ENCODE assay signal across 11 cellular contexts in genomic region chr18:37394610-37394965, GRCh38.
DNase-seq lines count a peak whose midpoint lies in the region; ATAC-seq, FAIRE-seq and TF ChIP-seq lines count a peak whose summit lies in the region.
"Had no signal": no experiment of that assay in that cellular context is flagged by ENCODE, and none has a peak within 500 bp of the region (broad histone marks: within the 10 kb centered on the region; RNA-seq: fewer than 3 reads in every experiment).

No MANE protein-coding gene starts in this region.

- TF ChIP-seq EP300 in HepG2 (IDR thresholded peaks at IDR 0.05; ENCODE audit: low read depth in 2 of 2, low read length in 2 of 2), result no peak
- TF ChIP-seq EP300 in HepG2 (CRISPR knock-in tag; IDR thresholded peaks at IDR 0.05; ENCODE audit: borderline replicate concordance), result no peak

- DNase-seq in HepG2 (ENCODE audit: low spot score) (no peak), right lobe of liver (no peak), endothelial cell of umbilical vein (ENCODE audit: low read depth, low spot score) (no peak), SHP77 treated with DMSO at 0.1 percent for 48 hours (lab: John Stamatoyannopoulos, UW) (no peak), cerebellum (ENCODE audit: low spot score) (no peak)
- no peak for DNase-seq in activated CD4-positive, alpha-beta memory T cell treated with anti-CD3 and anti-CD28 coated beads for 36 hours
- DNase-seq: activated CD8-positive, alpha-beta memory T cell treated with anti-CD3 and anti-CD28 coated beads, Interleukin-2, amount 10 ng/mL, durations not matched to agents 7 days and 5 days; stimulated activated CD4-positive, alpha-beta T cell treated with anti-CD3 and anti-CD28 coated beads, Interleukin-4, amount 100 ng/mL, for 24 hours had no signal

- no peaks in the 10 kb centered on the region for H3K79me2 ChIP-seq in HepG2 (ENCODE audit: insufficient read depth, low read length)
- H3K79me2 ChIP-seq in endothelial cell of umbilical vein (ENCODE audit: control insufficient read depth, insufficient read depth, low read length), result no peaks in the 10 kb centered on the region

- CTCF ChIA-PET in HepG2 (lab: Yijun Ruan, JAX; ENCODE audit: low intra/inter-chr PET ratio, low total read pairs) (no interaction called here), endothelial cell of umbilical vein (lab: Charles Lee) (interaction anchor here (0.8 to 1.0 kb wide), 4 partner anchors 7 to 51 kb away, joined by 3 to 4 read pairs (median 4); no protein-coding TSS in a partner anchor)
- CTCF ChIA-PET in activated CD4-positive, alpha-beta memory T cell treated with anti-CD3 and anti-CD28 coated beads for 36 hours (lab: Charles Lee), result interaction anchor here (0.8 kb wide), 1 partner anchor 9 kb away, joined by 4 read pairs; no protein-coding TSS in a partner anchor

- in situ Hi-C loops in HepG2 (cut with HindIII; ENCODE audit: extremely low pct_ligation_motif_present, low pct_unique_long_range_greater_than_20kb), result no loop called here

- H4K20me1 ChIP-seq in HepG2 (ENCODE audit: insufficient read depth, low read length) (no peaks in the 10 kb centered on the region), endothelial cell of umbilical vein (replicated peaks; ENCODE audit: control insufficient read depth, extremely low read depth, insufficient read depth, low read length) (no peaks in the 10 kb centered on the region)

- H3K4me2 ChIP-seq in HepG2 (ENCODE audit: low read depth, low read length) (no peak overlapping the region), endothelial cell of umbilical vein (ENCODE audit: insufficient read depth, low read length) (peak overlapping the region; percentile 19)

- TF ChIP-seq CTCF in HepG2 (CRISPR knock-in tag; IDR thresholded peaks at IDR 0.05) (no peak), right lobe of liver (IDR thresholded peaks at IDR 0.05) (no peak), endothelial cell of umbilical vein (IDR thresholded peaks at IDR 0.05; ENCODE audit: extremely low read depth in 1 of 2, insufficient read depth in 1 of 2, low read depth in 1 of 2, low read length in 2 of 2) (no peak)

- H3K27ac ChIP-seq in HepG2 (ENCODE audit: extremely low read length, insufficient read depth, low read length) (no peak overlapping the region), right lobe of liver (no peak overlapping the region), endothelial cell of umbilical vein (ENCODE audit: insufficient read depth, low read depth, low read length) (no peak overlapping the region), urinary bladder (ENCODE audit: low read depth) (peak overlapping the region; percentile 31)

- H3K4me3 ChIP-seq in HepG2 (replicated peaks in 1 of 3; ENCODE audit: insufficient read depth in 1 of 3, low read depth in 2 of 3, low read length in 3 of 3), result peak overlapping the region in 1 of 3 experiments; percentile 33; a peak in 1 of 6 replicates
- no peak overlapping the region for H3K4me3 ChIP-seq in right lobe of liver
- no peak overlapping the region for H3K4me3 ChIP-seq in endothelial cell of umbilical vein (replicated peaks in 1 of 3; ENCODE audit: insufficient read depth in 1 of 3, low read depth in 1 of 3, low read length in 3 of 3)
- peak overlapping the region; percentile 55 for H3K4me3 ChIP-seq in neuron (ENCODE audit: low read length)
- no peak overlapping the region for H3K4me3 ChIP-seq in urinary bladder (ENCODE audit: low read depth, low read length)

- dilution Hi-C loops in endothelial cell of umbilical vein (cut with MboI; ENCODE audit: extremely low pct_ligation_motif_present, low sequenced_read_pairs), result no loop called here

- peaks cover 20% of the 10 kb centered on the region for H3K27me3 Mint-ChIP-seq in activated CD4-positive, alpha-beta memory T cell treated with anti-CD3 and anti-CD28 coated beads for 36 hours

- H3K4me3 Mint-ChIP-seq in activated CD4-positive, alpha-beta memory T cell treated with anti-CD3 and anti-CD28 coated beads for 36 hours, result no peak overlapping the region
- H3K4me3 Mint-ChIP-seq: activated CD8-positive, alpha-beta memory T cell treated with anti-CD3 and anti-CD28 coated beads, Interleukin-2, amount 10 ng/mL, durations not matched to agents 7 days and 5 days had no signal

- ATAC-seq in HepG2 (peak; percentile 10; the same call in 1 of the 3 replicates), right lobe of liver (no peak)
- ATAC-seq: activated CD8-positive, alpha-beta memory T cell treated with anti-CD3 and anti-CD28 coated beads, Interleukin-2, amount 10 ng/mL, durations not matched to agents 7 days and 5 days had no signal

- H3K9me3 ChIP-seq in HepG2 (ENCODE audit: low read length), result no peaks in the 10 kb centered on the region
- H3K9me3 ChIP-seq in right lobe of liver, result no peaks in the 10 kb centered on the region
- no peaks in the 10 kb centered on the region for H3K9me3 ChIP-seq in endothelial cell of umbilical vein (replicated peaks; ENCODE audit: control insufficient read depth, insufficient read depth, low read length)
- no peaks in the 10 kb centered on the region for H3K9me3 ChIP-seq in neuron (ENCODE audit: low read length)

- no peak for FAIRE-seq in HepG2 (lab: Jason Lieb, UNC)
- FAIRE-seq in endothelial cell of umbilical vein (lab: Jason Lieb, UNC), result no peak
- FAIRE-seq: RCC 7860 had no signal

- no peaks in the 10 kb centered on the region for H3K4me1 ChIP-seq in HepG2 (ENCODE audit: insufficient read depth, low read length)
- H3K4me1 ChIP-seq in right lobe of liver, result no peaks in the 10 kb centered on the region
- H3K4me1 ChIP-seq in endothelial cell of umbilical vein (ENCODE audit: control insufficient read depth, extremely low read depth, insufficient read depth, low read length), result peaks cover 3% of the 10 kb centered on the region
- peaks cover 18% of the 10 kb centered on the region for H3K4me1 ChIP-seq in neuron (ENCODE audit: insufficient read depth, low read length)
- no peaks in the 10 kb centered on the region for H3K4me1 ChIP-seq in urinary bladder (ENCODE audit: insufficient read depth)

- H2AFZ ChIP-seq in HepG2 (ENCODE audit: low read length) (no peak overlapping the region), endothelial cell of umbilical vein (ENCODE audit: low read depth, low read length) (peak overlapping the region; percentile 46), neuron (ENCODE audit: low read depth, low read length) (peak overlapping the region; percentile 89)

- no peak overlapping the region for H3K27ac Mint-ChIP-seq in activated CD4-positive, alpha-beta memory T cell treated with anti-CD3 and anti-CD28 coated beads for 36 hours
- H3K27ac Mint-ChIP-seq: activated CD8-positive, alpha-beta memory T cell treated with anti-CD3 and anti-CD28 coated beads, Interleukin-2, amount 10 ng/mL, durations not matched to agents 7 days and 5 days had no signal

- no peaks in the 10 kb centered on the region for H3K36me3 Mint-ChIP-seq in activated CD4-positive, alpha-beta memory T cell treated with anti-CD3 and anti-CD28 coated beads for 36 hours
- H3K36me3 Mint-ChIP-seq: activated CD8-positive, alpha-beta memory T cell treated with anti-CD3 and anti-CD28 coated beads, Interleukin-2, amount 10 ng/mL, durations not matched to agents 7 days and 5 days had no signal

- TF ChIP-seq RAD21 in HepG2 (CRISPR knock-in tag; IDR thresholded peaks at IDR 0.05), result no peak

- BruUV-seq in HepG2 (replicated peaks; lab: Mats Ljungman, UMichigan), result no TSS peak
- no TSS peak for BruUV-seq in endothelial cell of umbilical vein (replicated peaks; lab: Mats Ljungman, UMichigan)

- H3K9ac ChIP-seq in HepG2 (ENCODE audit: insufficient read depth, low read depth, low read length) (no peak overlapping the region), endothelial cell of umbilical vein (replicated peaks; ENCODE audit: extremely low read depth, insufficient read depth, low read length) (no peak overlapping the region)

- TF ChIP-seq POLR2A in HepG2 (IDR thresholded peaks at IDR 0.05; ENCODE audit: insufficient read depth in 1 of 2, low read depth in 2 of 2, low read length in 2 of 2), result no peak
- no peak for TF ChIP-seq POLR2A in right lobe of liver (IDR thresholded peaks at IDR 0.05)
- TF ChIP-seq POLR2A in endothelial cell of umbilical vein (IDR thresholded peaks at IDR 0.05; ENCODE audit: low read depth, low read length), result no peak

- H3K9me1 ChIP-seq in endothelial cell of umbilical vein (replicated peaks; ENCODE audit: control insufficient read depth, extremely low read depth, insufficient read depth, low read length), result no peaks in the 10 kb centered on the region

- peaks cover 9 to 32% of the 10 kb centered on the region in 2 experiments; a peak in 4 of 5 replicates for H3K27me3 ChIP-seq in HepG2 (ENCODE audit: control insufficient read depth in 1 of 2, insufficient read depth in 2 of 2, low read length in 2 of 2)
- H3K27me3 ChIP-seq in right lobe of liver, result no peaks in the 10 kb centered on the region
- peaks cover 0 to 12% of the 10 kb centered on the region in 2 experiments for H3K27me3 ChIP-seq in endothelial cell of umbilical vein (ENCODE audit: control insufficient read depth in 2 of 2, insufficient read depth in 2 of 2, low read length in 2 of 2)
- no peaks in the 10 kb centered on the region for H3K27me3 ChIP-seq in neuron (ENCODE audit: insufficient read depth, low read length)

- no peaks in the 10 kb centered on the region for H3K4me1 Mint-ChIP-seq in activated CD4-positive, alpha-beta memory T cell treated with anti-CD3 and anti-CD28 coated beads for 36 hours (ENCODE audit: low read depth)

- 80% methylated on average over 1 of the region's 5 CpGs for WGBS in HepG2 (ENCODE audit: low lambda C conversion rate)
- 17% methylated on average over 2 of the region's 5 CpGs for WGBS in right lobe of liver (ENCODE audit: insufficient coverage, low coverage, low lambda C conversion rate, missing lambda C conversion rate)
- 67% methylated on average over 5 of the region's 5 CpGs for WGBS in urinary bladder

- H3K9me3 Mint-ChIP-seq in activated CD4-positive, alpha-beta memory T cell treated with anti-CD3 and anti-CD28 coated beads for 36 hours, result peaks cover 1% of the 10 kb centered on the region

- POLR2A ChIA-PET in HepG2 (lab: Yijun Ruan, JAX), result no interaction called here
- POLR2A ChIA-PET in endothelial cell of umbilical vein (lab: Charles Lee), result no interaction called here
- POLR2A ChIA-PET in activated CD4-positive, alpha-beta memory T cell treated with anti-CD3 and anti-CD28 coated beads for 36 hours (lab: Charles Lee), result no interaction called here

- intact Hi-C loops in HepG2 (cut with micrococcal nuclease; ENCODE audit: unreplicated experiment) (no loop called here), right lobe of liver (cut with DNase I) (no loop called here), endothelial cell of umbilical vein (cut with micrococcal nuclease) (no loop called here)
- intact Hi-C loops in activated CD4-positive, alpha-beta memory T cell treated with anti-CD3 and anti-CD28 coated beads for 36 hours (cut with micrococcal nuclease), result no loop called here

- H3K36me3 ChIP-seq in HepG2 (replicated peaks in 1 of 2; ENCODE audit: control insufficient read depth in 1 of 2, insufficient read depth in 2 of 2, low read length in 2 of 2) (no peaks in the 10 kb centered on the region), right lobe of liver (no peaks in the 10 kb centered on the region), endothelial cell of umbilical vein (ENCODE audit: control insufficient read depth in 2 of 2, extremely low read depth in 1 of 2, insufficient read depth in 2 of 2, low read length in 2 of 2) (no peaks in the 10 kb centered on the region), neuron (ENCODE audit: insufficient read depth, low read length) (no peaks in the 10 kb centered on the region), urinary bladder (ENCODE audit: insufficient read depth) (no peaks in the 10 kb centered on the region)
